Comparison of ENCODE assay signal across 24 cellular contexts in the genomic region with DNA sequence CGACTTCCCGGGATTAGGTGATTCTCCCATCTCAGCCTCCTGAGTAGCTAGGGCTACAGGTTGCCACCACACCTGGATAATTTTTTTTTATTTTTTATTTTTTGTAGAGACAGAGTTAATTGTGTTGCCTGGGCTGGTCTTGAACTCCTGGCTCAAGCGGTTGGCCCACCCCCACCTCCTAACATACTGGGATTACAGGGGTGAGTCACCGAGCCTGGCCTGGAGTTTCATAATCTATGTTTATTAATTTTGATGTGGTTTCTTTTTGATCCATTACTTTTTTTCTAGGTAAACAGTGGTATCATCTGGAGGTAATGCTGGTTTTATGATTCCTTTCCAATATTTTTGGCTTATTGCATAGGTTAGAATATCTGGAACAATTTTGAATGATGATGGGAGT.
"Had no signal": no experiment of that assay in that cellular context is flagged by ENCODE, and none has a peak within 500 bp of the region (broad histone marks: within the 10 kb centered on the region; RNA-seq: fewer than 3 reads in every experiment).

No MANE protein-coding gene starts in this region.

- H3K36me3 ChIP-seq: gastrocnemius medialis, heart left ventricle, left lung, neural progenitor cell, right lobe of liver, suprapubic skin, transverse colon, vagina had no signal

- ATAC-seq: gastrocnemius medialis; heart left ventricle; left cardiac atrium; left lung; naive thymus-derived CD4-positive, alpha-beta T cell; right lobe of liver; stimulated activated naive CD8-positive, alpha-beta T cell treated with anti-CD3 and anti-CD28 coated beads, Interleukin-15, amount 100 ng/mL, for 72 hours had no signal

- H3K9me3 ChIP-seq: gastrocnemius medialis, heart left ventricle, left lung, right lobe of liver, suprapubic skin, transverse colon, vagina had no signal

- H3K27ac ChIP-seq: dorsolateral prefrontal cortex, gastrocnemius medialis, heart left ventricle, hepatocyte, left lung, neural progenitor cell, parathyroid adenoma, right lobe of liver, suprapubic skin, transverse colon, vagina had no signal

- DNase-seq: dorsolateral prefrontal cortex; effector CD4-positive, alpha-beta T cell; foreskin fibroblast; gastrocnemius medialis; heart left ventricle; kidney; left cardiac atrium; left lung; mesenchymal stem cell; midbrain; naive thymus-derived CD4-positive, alpha-beta T cell; right lobe of liver; small intestine; stimulated activated CD4-positive, alpha-beta T cell treated with anti-CD3 and anti-CD28 coated beads, Interleukin-15, amount 100 ng/mL, for 24 hours; stimulated activated CD4-positive, alpha-beta T cell treated with anti-CD3 and anti-CD28 coated beads, Interleukin-4, amount 100 ng/mL, for 1 hour; stimulated activated CD8-positive, alpha-beta memory T cell treated with anti-CD3 and anti-CD28 coated beads, Interleukin-4, amount 100 ng/mL, for 48 hours; stimulated activated naive CD4-positive, alpha-beta T cell; stimulated activated naive CD8-positive, alpha-beta T cell treated with anti-CD3 and anti-CD28 coated beads, Interleukin-15, amount 100 ng/mL, for 72 hours; transverse colon had no signal

- H3K9ac ChIP-seq: neural progenitor cell, parathyroid adenoma had no signal

- H3K4me3 ChIP-seq: dorsolateral prefrontal cortex, gastrocnemius medialis, heart left ventricle, hepatocyte, left lung, neural progenitor cell, right lobe of liver, suprapubic skin, transverse colon, vagina had no signal
